ENCODE assay signal across 9 cellular contexts in the genomic region with DNA sequence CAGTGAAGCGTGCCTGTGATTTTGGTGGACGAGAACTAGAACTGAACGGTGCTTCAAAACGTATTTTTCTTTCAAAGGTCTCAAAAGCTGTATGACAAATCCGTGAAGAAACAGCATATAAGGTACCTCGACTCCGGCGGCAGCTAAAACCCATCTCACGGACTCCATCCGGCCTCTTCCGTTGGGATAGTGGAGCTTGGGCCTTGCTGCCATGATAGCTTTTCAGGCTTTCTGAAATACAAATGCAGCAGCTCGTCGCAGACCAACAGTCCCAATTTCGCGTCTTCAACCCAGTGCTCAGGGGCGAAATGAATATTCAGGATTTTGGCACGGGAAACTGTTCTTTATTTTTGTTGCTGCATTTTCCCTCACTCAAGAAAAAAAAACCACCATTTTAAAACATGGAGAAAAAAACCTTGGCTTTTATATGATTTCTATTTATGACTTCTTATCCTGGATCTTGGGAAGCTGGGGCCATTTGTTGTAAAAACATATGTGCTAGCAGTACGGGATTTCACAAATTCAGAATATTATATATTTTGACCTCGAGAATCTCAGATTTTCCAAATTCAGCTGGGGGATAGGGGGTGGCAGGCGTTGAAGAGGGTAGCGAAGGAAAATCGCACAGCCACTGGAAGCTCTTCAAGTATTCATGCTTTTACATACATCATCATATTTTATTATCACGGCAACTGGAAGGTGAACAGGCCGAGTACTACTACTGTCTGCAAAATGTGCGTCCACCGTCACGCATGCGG. TPM values are rescaled to one million over a fixed set of nuclear protein-coding genes. Genes with fewer than 3 reads are reported as not detected.
A peak's percentile ranks its signal among the peaks of the same experiment; 100 is the strongest.
DNase-seq lines count a peak whose midpoint lies in the region; ATAC-seq and TF ChIP-seq lines count a peak whose summit lies in the region.
"Had no signal": no experiment of that assay in that cellular context is flagged by ENCODE, and none has a peak within 500 bp of the region (broad histone marks: within the 10 kb centered on the region; RNA-seq: fewer than 3 reads in every experiment).

No MANE protein-coding gene starts in this region.

- H4K20me1 ChIP-seq in smooth muscle cell (ENCODE audit: low read depth), result peaks cover 16% of the 10 kb centered on the region

- H3K36me3 ChIP-seq in brain microvascular endothelial cell (replicated peaks) (no peaks in the 10 kb centered on the region), smooth muscle cell (ENCODE audit: low read depth) (no peaks in the 10 kb centered on the region)

- H3K27ac ChIP-seq in brain microvascular endothelial cell, result peak overlapping the region; percentile 98
- H3K27ac ChIP-seq in smooth muscle cell (ENCODE audit: low read depth), result peak overlapping the region; percentile 95

- peak; percentile 2 for ATAC-seq in GM18873 (IDR thresholded peaks at IDR 0.05; ENCODE audit: low FRiP score, unreplicated experiment)
- ATAC-seq in HG02588 (IDR thresholded peaks at IDR 0.05; ENCODE audit: unreplicated experiment), result no peak

- peak overlapping the region; percentile 97 for H2AFZ ChIP-seq in smooth muscle cell (ENCODE audit: low read depth)

- H3K9me3 ChIP-seq in smooth muscle cell (replicated peaks; ENCODE audit: low read depth), result no peaks in the 10 kb centered on the region

- H3K4me2 ChIP-seq in smooth muscle cell, result peak overlapping the region; percentile 99

- H3K4me3 ChIP-seq in AG10803 (ENCODE audit: low read length) (peak overlapping the region; percentile 81), brain microvascular endothelial cell (ENCODE audit: low read depth, low read length) (peak overlapping the region; percentile 85), smooth muscle cell (peak overlapping the region; percentile 84)

- H3K79me2 ChIP-seq in smooth muscle cell (ENCODE audit: low read depth), result peaks cover 17% of the 10 kb centered on the region

- in situ Hi-C loops in brain microvascular endothelial cell (cut with HindIII; ENCODE audit: low pct_ligation_motif_present, low sequenced_read_pairs), result no loop called here

- H3K9ac ChIP-seq in smooth muscle cell (ENCODE audit: low read depth), result peak overlapping the region; percentile 93

- peaks cover 19% of the 10 kb centered on the region for H3F3A ChIP-seq in smooth muscle cell (ENCODE audit: low read depth)

- TF ChIP-seq CTCF in AG10803 (conservative IDR thresholded peaks at IDR 0.05; ENCODE audit: low read length), result peak; percentile 7; the same call in 1 of the 2 replicates
- no peak for TF ChIP-seq CTCF in brain microvascular endothelial cell (IDR thresholded peaks at IDR 0.05; ENCODE audit: low read depth, low read length, missing control alignments)
- TF ChIP-seq CTCF in smooth muscle cell (IDR thresholded peaks at IDR 0.05; ENCODE audit: borderline replicate concordance, insufficient read depth, poor library complexity, severe bottlenecking), result no peak

- H3K27me3 ChIP-seq in brain microvascular endothelial cell (replicated peaks) (no peaks in the 10 kb centered on the region), smooth muscle cell (ENCODE audit: low read depth) (no peaks in the 10 kb centered on the region)

- WGBS in smooth muscle cell (ENCODE audit: low lambda C conversion rate), result 7% methylated on average over 28 of the region's 28 CpGs

- H3K4me1 ChIP-seq in smooth muscle cell (ENCODE audit: low read depth), result peaks cover 14% of the 10 kb centered on the region

- DNase-seq in AG10803 (ENCODE audit: low read depth) (peak; percentile 41), NCI-H510A treated with DMSO at 0.1 percent for 48 hours (lab: John Stamatoyannopoulos, UW) (peak; percentile 88), brain microvascular endothelial cell (peak; percentile 16), iris pigment epithelial cell (ENCODE audit: low read depth) (peak; percentile 40), smooth muscle cell (lab: John Stamatoyannopoulos, UW; ENCODE audit: unreplicated experiment) (no peak)
- no peak for DNase-seq in stimulated activated CD4-positive, alpha-beta T cell treated with anti-CD3 and anti-CD28 coated beads, Interleukin-1b, Interleukin-23, amount 100 ng/mL, for 48 hours

RNA-seq across cellular contexts. Expression of a gene that starts 0.9 kb away (rescaled TPM):
- 60.9 and 62.6 TPM in 2 replicates for total RNA-seq in smooth muscle cell
- 49.1 and 60.2 TPM in 2 replicates for polyA plus RNA-seq in smooth muscle cell
- total RNA-seq: HT1080 had no signal

Comparison
In these comparisons a context has a peak if more than half of its experiments do, and no peak if none do; other contexts are left out.
1. DNase-seq: peak in AG10803 (single experiment), NCI-H510A treated with DMSO at 0.1 percent for 48 hours (single experiment), brain microvascular endothelial cell (single experiment) and iris pigment epithelial cell (single experiment); none in smooth muscle cell (single experiment) and stimulated activated CD4-positive, alpha-beta T cell treated with anti-CD3 and anti-CD28 coated beads, Interleukin-1b, Interleukin-23, amount 100 ng/mL, for 48 hours (single experiment).
2. Peak in every context shown above with its lines, with median percentiles within 50 percentile points of each other: H3K4me3 ChIP-seq.